Comparison of ENCODE assay signal across 19 cellular contexts in the genomic region with DNA sequence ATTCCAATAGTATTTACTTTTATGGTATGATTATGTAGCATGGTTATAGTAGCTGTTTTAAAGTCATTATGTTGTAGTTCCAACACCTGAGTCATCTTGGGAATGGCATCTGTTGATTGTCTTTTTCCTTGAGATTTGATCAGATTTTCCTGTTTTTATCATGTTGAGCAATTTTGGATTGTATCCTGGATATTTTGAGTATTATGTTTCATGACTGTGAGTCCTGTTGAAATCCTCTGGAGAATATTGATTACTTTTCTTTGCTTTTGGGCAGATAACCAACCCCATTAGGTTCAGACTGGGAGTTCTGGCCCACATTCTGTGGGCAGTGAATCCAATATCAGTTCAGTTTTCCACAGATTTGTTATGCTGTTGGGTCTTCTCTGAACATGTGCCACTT.
"Had no signal": no experiment of that assay in that cellular context is flagged by ENCODE, and none has a peak within 500 bp of the region (broad histone marks: within the 10 kb centered on the region; RNA-seq: fewer than 3 reads in every experiment).

No MANE protein-coding gene starts in this region.

- H3K4me3 ChIP-seq: heart right ventricle, thyroid gland, vagina had no signal

- H3K27ac Mint-ChIP-seq: naive thymus-derived CD4-positive, alpha-beta T cell; stimulated activated effector memory CD8-positive, alpha-beta T cell treated with anti-CD3 and anti-CD28 coated beads, Interleukin-12 subunit alpha, Interleukin-12 subunit beta, amount 100 ng/mL, for 72 hours; T-cell had no signal

- H3K4me3 Mint-ChIP-seq: naive thymus-derived CD4-positive, alpha-beta T cell; stimulated activated effector memory CD8-positive, alpha-beta T cell treated with anti-CD3 and anti-CD28 coated beads, Interleukin-12 subunit alpha, Interleukin-12 subunit beta, amount 100 ng/mL, for 72 hours; T-cell had no signal

- H3K4me1 Mint-ChIP-seq: naive thymus-derived CD4-positive, alpha-beta T cell; stimulated activated effector memory CD8-positive, alpha-beta T cell treated with anti-CD3 and anti-CD28 coated beads, Interleukin-12 subunit alpha, Interleukin-12 subunit beta, amount 100 ng/mL, for 72 hours; T-cell had no signal

- H3K27me3 ChIP-seq: heart right ventricle, neutrophil, thyroid gland, vagina had no signal

- H3K9me3 Mint-ChIP-seq: stimulated activated effector memory CD8-positive, alpha-beta T cell treated with anti-CD3 and anti-CD28 coated beads, Interleukin-12 subunit alpha, Interleukin-12 subunit beta, amount 100 ng/mL, for 72 hours; T-cell had no signal

- H3K36me3 Mint-ChIP-seq: stimulated activated effector memory CD8-positive, alpha-beta T cell treated with anti-CD3 and anti-CD28 coated beads, Interleukin-12 subunit alpha, Interleukin-12 subunit beta, amount 100 ng/mL, for 72 hours; T-cell had no signal

- DNase-seq: activated naive CD4-positive, alpha-beta T cell treated with Interleukin-2 at 50 U/mL for 16 hours; activated T-cell treated with anti-CD3 and anti-CD28 coated beads for 4 hours; aorta; cerebellar nuclear complex; effector memory CD4-positive, alpha-beta T cell; erythroblast; heart right ventricle; left colon; naive thymus-derived CD4-positive, alpha-beta T cell; stimulated activated CD4-positive, alpha-beta T cell treated with anti-CD3 and anti-CD28 coated beads, Interleukin-12 subunit alpha, Interleukin-12 subunit beta, amount 100 ng/mL, for 4 hours; stimulated activated CD4-positive, alpha-beta T cell treated with anti-CD3 and anti-CD28 coated beads, Interleukin-2, amount 100 ng/mL, for 24 hours; T-cell; T1000; thyroid gland had no signal

- H3K36me3 ChIP-seq: heart right ventricle, neutrophil, thyroid gland, vagina had no signal

- H3K27ac ChIP-seq: heart right ventricle, neutrophil, parathyroid adenoma, thyroid gland, vagina had no signal

- H3K9me3 ChIP-seq: neutrophil, thyroid gland, vagina had no signal

- ATAC-seq: activated CD4-positive, CD25-positive, alpha-beta regulatory T cell treated with anti-CD3 and anti-CD28 coated beads, Interleukin-2, amount 50 U/mL, for 24 hours; heart right ventricle; left colon; naive thymus-derived CD4-positive, alpha-beta T cell; stimulated activated effector memory CD8-positive, alpha-beta T cell treated with anti-CD3 and anti-CD28 coated beads, Interleukin-12 subunit alpha, Interleukin-12 subunit beta, amount 100 ng/mL, for 72 hours; T-cell had no signal

- H3K9ac ChIP-seq: parathyroid adenoma had no signal

- H3K4me1 ChIP-seq: heart right ventricle, parathyroid adenoma, thyroid gland, vagina had no signal
